ENCODE assay signal across 8 cellular contexts in genomic region chr2:170873035-170873692, GRCh38. TPM values are rescaled to one million over a fixed set of nuclear protein-coding genes. Genes with fewer than 3 reads are reported as not detected.
DNase-seq lines count a peak whose midpoint lies in the region; ATAC-seq, FAIRE-seq and TF ChIP-seq lines count a peak whose summit lies in the region.

No MANE protein-coding gene starts in this region.

- peaks cover 3% of the 10 kb centered on the region for H3K4me1 ChIP-seq in astrocyte (ENCODE audit: insufficient read depth, low read length)
- H3K4me1 ChIP-seq in sigmoid colon = no peaks in the 10 kb centered on the region

- no peaks in the 10 kb centered on the region for H4K20me1 ChIP-seq in astrocyte (ENCODE audit: insufficient read depth, low read length)

- no peaks in the 10 kb centered on the region for H3K79me2 ChIP-seq in astrocyte (ENCODE audit: insufficient read depth, low read length)

- peak overlapping the region; percentile 14; the same call in 1 of the 2 replicates for H3K4me3 ChIP-seq in GM12864 (ENCODE audit: low read depth, low read length)
- no peak overlapping the region for H3K4me3 ChIP-seq in HFF-Myc (replicated peaks; ENCODE audit: low read depth, low read length)
- H3K4me3 ChIP-seq in NB4 (ENCODE audit: low read depth, low read length) = peak overlapping the region; percentile 40
- peak overlapping the region; percentile 32 for H3K4me3 ChIP-seq in astrocyte (ENCODE audit: insufficient read depth, low read depth, low read length)
- H3K4me3 ChIP-seq in sigmoid colon = peak overlapping the region in 3 of 4 donors; percentile 10 to 25 (median 25)

- TF ChIP-seq POLR2A in NB4 (IDR thresholded peaks at IDR 0.05; ENCODE audit: extremely low read depth, insufficient read length) (no peak), sigmoid colon (IDR thresholded peaks at IDR 0.05) (no peak)

- TF ChIP-seq EP300 in sigmoid colon (IDR thresholded peaks at IDR 0.05) = no peak

- DNase-seq in GM12864 (ENCODE audit: low read depth) (peak; percentile 36), HFF-Myc (ENCODE audit: extremely low read depth, low read depth) (peak; percentile 40), NB4 (ENCODE audit: low read depth) (peak; percentile 80), T-helper 2 cell (peak; percentile 29 to 77 (median 50)), astrocyte (ENCODE audit: low read depth) (peak; percentile 38), hippocampal formation (lab: John Stamatoyannopoulos, UW) (peak; percentile 30 to 55), sigmoid colon (peak; percentile 70)

- 17 to 20% methylated on average over 13 of the region's 13 CpGs for WGBS in sigmoid colon, 2 donors

- no peak overlapping the region for H3K4me3 Mint-ChIP-seq in astrocyte (ENCODE audit: unreplicated experiment)

- intact Hi-C loops in sigmoid colon (cut with DNase I) = no loop called here

- peak overlapping the region; percentile 49 for H3K9ac ChIP-seq in astrocyte (ENCODE audit: low read length)

- FAIRE-seq in astrocyte (lab: Jason Lieb, UNC) = no peak

- H3K27me3 ChIP-seq in astrocyte (ENCODE audit: insufficient read depth, low read length) (no peaks in the 10 kb centered on the region), sigmoid colon (no peaks in the 10 kb centered on the region)

- H3K27ac Mint-ChIP-seq in astrocyte (ENCODE audit: unreplicated experiment) = peak overlapping the region; percentile 36

- H3K36me3 Mint-ChIP-seq in astrocyte (ENCODE audit: low read depth, unreplicated experiment) = peaks cover 2% of the 10 kb centered on the region

- no peaks in the 10 kb centered on the region for H3K9me3 ChIP-seq in astrocyte (ENCODE audit: insufficient read depth, low read depth, low read length)
- H3K9me3 ChIP-seq in sigmoid colon = no peaks in the 10 kb centered on the region

- peaks cover 3% of the 10 kb centered on the region for H3K4me1 Mint-ChIP-seq in astrocyte (ENCODE audit: low read depth, unreplicated experiment)

- peak overlapping the region; percentile 84 for H3K4me2 ChIP-seq in astrocyte (ENCODE audit: low read length)

- H2AFZ ChIP-seq in astrocyte (ENCODE audit: low read depth, low read length) = peak overlapping the region; percentile 92

- peaks cover 5% of the 10 kb centered on the region for H3K9me3 Mint-ChIP-seq in astrocyte (ENCODE audit: unreplicated experiment)

- peaks cover 19% of the 10 kb centered on the region for H3K27me3 Mint-ChIP-seq in astrocyte (ENCODE audit: low read depth, unreplicated experiment)

- no peak for ATAC-seq in GM21360 (IDR thresholded peaks at IDR 0.05; ENCODE audit: unreplicated experiment)

- no peak overlapping the region for H3K27ac ChIP-seq in astrocyte (ENCODE audit: low read depth, low read length)
- no peak overlapping the region for H3K27ac ChIP-seq in sigmoid colon

- TF ChIP-seq CTCF in GM12864 (IDR thresholded peaks at IDR 0.05; ENCODE audit: low read depth, low read length, missing control alignments) (peak; percentile 98), HFF-Myc (IDR thresholded peaks at IDR 0.05; ENCODE audit: low read depth, low read length, missing control alignments) (peak; percentile 99), NB4 (IDR thresholded peaks at IDR 0.05; ENCODE audit: low read depth, low read length) (peak; percentile 98), astrocyte (IDR thresholded peaks at IDR 0.05; ENCODE audit: insufficient read depth, low read depth, low read length) (peak; percentile 95), sigmoid colon (IDR thresholded peaks at IDR 0.05) (peak; percentile 21 to 79 (median 56))

- H3K36me3 ChIP-seq in astrocyte (ENCODE audit: insufficient read depth, low read length) (no peaks in the 10 kb centered on the region), sigmoid colon (no peaks in the 10 kb centered on the region)

RNA-seq across cellular contexts. Expression of gene GORASP2, which starts 55.9 kb away (rescaled TPM):
- total RNA-seq in astrocyte (116 and 127 TPM in 2 replicates), sigmoid colon (10 to 100 TPM; 32.4 to 51.4 (median 41.8) TPM)
- 10 to 100 TPM; 41.4 to 53.8 (median 52.0) TPM for polyA plus RNA-seq in sigmoid colon

RNA-seq across cellular contexts. Expression of gene GAD1, which starts 56.5 kb away (rescaled TPM):
- total RNA-seq in astrocyte (4.5 and 4.7 TPM in 2 replicates), sigmoid colon (under 1 TPM in 1 of 4 donors, not detected in 3; 0.41 TPM)
- under 1 TPM in 1 of 3 donors, not detected in 2; 0.13 TPM for polyA plus RNA-seq in sigmoid colon
